Comparison of ENCODE assay signal across 28 cellular contexts in genomic region chr4:124694306-124694705, GRCh38. TPM values are rescaled to one million over a fixed set of nuclear protein-coding genes. Genes with fewer than 3 reads are reported as not detected.
A peak's percentile ranks its signal among the peaks of the same experiment; 100 is the strongest.
DNase-seq lines count a peak whose midpoint lies in the region; ATAC-seq and TF ChIP-seq lines count a peak whose summit lies in the region.
"Had no signal": no experiment of that assay in that cellular context is flagged by ENCODE, and none has a peak within 500 bp of the region (broad histone marks: within the 10 kb centered on the region; RNA-seq: fewer than 3 reads in every experiment).

No MANE protein-coding gene starts in this region.

- H3K4me1 Mint-ChIP-seq in progenitor cell of endocrine pancreas (ENCODE audit: low read depth) = peaks cover 4% of the 10 kb centered on the region
- H3K4me1 Mint-ChIP-seq: B cell had no signal

- peak overlapping the region; percentile 15 for H3K27ac Mint-ChIP-seq in progenitor cell of endocrine pancreas
- H3K27ac Mint-ChIP-seq: B cell; CD8-positive, alpha-beta T cell; IgD-negative memory B cell had no signal

- H3K9ac ChIP-seq in iPS-20b (ENCODE audit: low read depth, low read length) (0 out of 2 replicates have a peak overlapping the region, but pooled peaks have one; percentile 18), GM23248 (no peak overlapping the region)
- H3K9ac ChIP-seq: KMS-11, SK-N-SH had no signal

- H3K9me3 ChIP-seq in iPS-20b (ENCODE audit: insufficient read depth, low read depth, low read length) = peaks cover 7% of the 10 kb centered on the region; the same call in 1 of the 2 replicates
- no peaks in the 10 kb centered on the region for H3K9me3 ChIP-seq in GM23248 (ENCODE audit: low read depth)

- H3K4me1 ChIP-seq in iPS-20b (ENCODE audit: insufficient read depth, low read length) (peaks cover 14% of the 10 kb centered on the region), GM23248 (ENCODE audit: insufficient read depth) (no peaks in the 10 kb centered on the region)
- H3K4me1 ChIP-seq: A549 had no signal

- no peak overlapping the region for H2AFZ ChIP-seq in GM23248

- no peaks in the 10 kb centered on the region for H3K9me2 ChIP-seq in GM23248 (ENCODE audit: insufficient read depth)
- H3K9me2 ChIP-seq: SK-N-SH had no signal

- H3K27ac ChIP-seq in iPS-20b (ENCODE audit: low read length) = peak overlapping the region; percentile 37
- no peak overlapping the region for H3K27ac ChIP-seq in GM23248
- H3K27ac ChIP-seq: A549, C4-2B, KMS-11, RWPE1 had no signal

- peaks cover 45% of the 10 kb centered on the region for H3K36me3 Mint-ChIP-seq in progenitor cell of endocrine pancreas (ENCODE audit: insufficient read depth)
- H3K36me3 Mint-ChIP-seq: CD8-positive, alpha-beta T cell had no signal

- DNase-seq in NCI-H69 (lab: John Stamatoyannopoulos, UW) = peak; percentile 74
- no peak for DNase-seq in progenitor cell of endocrine pancreas (ENCODE audit: low spot score, unreplicated experiment)
- no peak for DNase-seq in GM23248
- DNase-seq in cardiac septum (ENCODE audit: low spot score) = no peak
- DNase-seq: CD8-positive, alpha-beta T cell; DMS 273 treated with DMSO at 0.1 percent for 48 hours; DMS79; EL; GDM1; NCI-H1048; NCI-H1417; NCI-H1694; NCI-H2029 treated with DMSO at 0.1 percent for 48 hours; NCI-H446 treated with DMSO at 0.1 percent for 48 hours; NCI-H526 treated with DMSO at 0.1 percent for 48 hours; SHP77; SK-N-SH had no signal

- no peak overlapping the region for H3K4me2 ChIP-seq in GM23248 (ENCODE audit: unreplicated experiment)
- H3K4me2 ChIP-seq: A549, KMS-11, SK-N-SH had no signal

- no peaks in the 10 kb centered on the region for H3F3A ChIP-seq in GM23248 (ENCODE audit: insufficient read depth)

- H3K36me3 ChIP-seq in iPS-20b (ENCODE audit: insufficient read depth, low read depth, low read length) = peaks cover 35% of the 10 kb centered on the region
- peaks cover 19% of the 10 kb centered on the region; the same call in 1 of the 2 replicates for H3K36me3 ChIP-seq in GM23248 (ENCODE audit: low read depth)

- peaks cover 21% of the 10 kb centered on the region for H3K9me3 Mint-ChIP-seq in progenitor cell of endocrine pancreas (ENCODE audit: low read depth)

- H3K27me3 ChIP-seq in iPS-20b (ENCODE audit: insufficient read depth, low read length) (no peaks in the 10 kb centered on the region), GM23248 (replicated peaks; ENCODE audit: insufficient read depth) (no peaks in the 10 kb centered on the region)

- H4K20me1 ChIP-seq in GM23248 (ENCODE audit: insufficient read depth) = no peaks in the 10 kb centered on the region

- peak; percentile 43 for ATAC-seq in GM18868 (IDR thresholded peaks at IDR 0.05; ENCODE audit: unreplicated experiment)
- ATAC-seq in HG03439 (IDR thresholded peaks at IDR 0.05; ENCODE audit: unreplicated experiment) = no peak
- ATAC-seq: A549; CD8-positive, alpha-beta T cell; GM12878; Panc1 had no signal

- H3K4me3 ChIP-seq in iPS-20b (ENCODE audit: low read length) = 0 out of 2 replicates have a peak overlapping the region, but pooled peaks have one; percentile 20
- no peak overlapping the region for H3K4me3 ChIP-seq in GM23248
- H3K4me3 ChIP-seq: A549, GM12878 had no signal

- in situ Hi-C loops in GM23248 (cut with MboI) = no loop called here

- intact Hi-C loops in cardiac septum (cut with DNase I) = no loop called here

- TF ChIP-seq CTCF in progenitor cell of endocrine pancreas (IDR thresholded peaks at IDR 0.05; ENCODE audit: unreplicated experiment) = no peak

- H3K4me3 Mint-ChIP-seq in progenitor cell of endocrine pancreas (ENCODE audit: low read depth) = no peak overlapping the region
- H3K4me3 Mint-ChIP-seq: B cell; CD8-positive, alpha-beta T cell; IgD-negative memory B cell had no signal

- H3K79me2 ChIP-seq in GM23248 (ENCODE audit: insufficient read depth) = peaks cover 95% of the 10 kb centered on the region

- no peaks in the 10 kb centered on the region for H3K27me3 Mint-ChIP-seq in progenitor cell of endocrine pancreas
- H3K27me3 Mint-ChIP-seq: B cell had no signal

RNA-seq across cellular contexts. Expression of gene ANKRD50, which starts 18.2 kb away (rescaled TPM):
- total RNA-seq in progenitor cell of endocrine pancreas = 27.0 and 28.0 TPM in 2 replicates
- 16.4 and 18.7 TPM in 2 replicates for total RNA-seq in GM23248 (2014; rRNA removed; shearing (Covaris generic))
- 5.4 and 6.2 TPM in 2 replicates for polyA plus RNA-seq in GM23248 (2016; fragmentation: Nextera tagmentation; extraction: Ambion mirVana)
- total RNA-seq in cardiac septum = 16.1 TPM
- polyA plus RNA-seq: IgD-negative memory B cell had no signal
